25 cellular contexts compared by ENCODE assay signal in genomic region chr6:34280216-34280615, GRCh38. TPM values are rescaled to one million over a fixed set of nuclear protein-coding genes. Genes with fewer than 3 reads are reported as not detected.
DNase-seq lines count a peak whose midpoint lies in the region; ATAC-seq, FAIRE-seq and TF ChIP-seq lines count a peak whose summit lies in the region.
"Had no signal": no experiment of that assay in that cellular context is flagged by ENCODE, and none has a peak within 500 bp of the region (broad histone marks: within the 10 kb centered on the region; RNA-seq: fewer than 3 reads in every experiment).

No MANE protein-coding gene starts in this region.

- no peak overlapping the region for H3K4me3 Mint-ChIP-seq in MCF 10A (ENCODE audit: unreplicated experiment)
- no peak overlapping the region for H3K4me3 Mint-ChIP-seq in activated naive CD4-positive, alpha-beta T cell treated with anti-CD3 and anti-CD28 coated beads for 36 hours
- H3K4me3 Mint-ChIP-seq: B cell; CD14-positive monocyte; CD4-positive, alpha-beta T cell; CD8-positive, alpha-beta memory T cell; H9 had no signal

- H2AFZ ChIP-seq in mammary epithelial cell (ENCODE audit: low read depth, low read length) (no peak overlapping the region), H1 (ENCODE audit: low read length) (no peak overlapping the region)
- H2AFZ ChIP-seq: GM23248 had no signal

- POLR2A ChIA-PET in MCF 10A (lab: Yijun Ruan, JAX): interaction anchor here (0.6 to 1.6 kb wide), 2 partner anchors 11 to 73 kb away, joined by 3 to 4 read pairs; no protein-coding TSS in a partner anchor
- POLR2A ChIA-PET in H1 (lab: Charles Lee; ENCODE audit: partially characterized antibody): interaction anchor here (1.0 to 1.5 kb wide), 2 partner anchors 11 to 146 kb away, joined by 3 to 4 read pairs; partner anchors contain the start of gene RPS10

- H3K23me2 ChIP-seq in H1 (ENCODE audit: low read depth, low read length): no peaks in the 10 kb centered on the region

- no peaks in the 10 kb centered on the region for H3K27me3 Mint-ChIP-seq in MCF 10A (ENCODE audit: insufficient read depth, unreplicated experiment)
- H3K27me3 Mint-ChIP-seq in activated naive CD4-positive, alpha-beta T cell treated with anti-CD3 and anti-CD28 coated beads for 36 hours (ENCODE audit: low read depth): no peaks in the 10 kb centered on the region
- H3K27me3 Mint-ChIP-seq: B cell; CD4-positive, alpha-beta T cell; CD8-positive, alpha-beta memory T cell had no signal

- no peak overlapping the region for H3K4me3 ChIP-seq in mammary epithelial cell (replicated peaks in 1 of 3; ENCODE audit: insufficient read depth in 1 of 3, low read depth in 2 of 3, low read length in 3 of 3)
- no peak overlapping the region for H3K4me3 ChIP-seq in BLaER1 treated with 17β-estradiol and CSF1 and Interleukin-3, amounts not matched to agents 10 nM and 100 nM
- no peak overlapping the region for H3K4me3 ChIP-seq in H1 (ENCODE audit: extremely low read depth in 1 of 4, insufficient read depth in 2 of 4, low read depth in 3 of 4, low read length in 4 of 4)
- H3K4me3 ChIP-seq in psoas muscle: no peak overlapping the region
- no peak overlapping the region for H3K4me3 ChIP-seq in colonic mucosa
- H3K4me3 ChIP-seq: BLaER1, GM12878, GM23248 had no signal

- H3K4me1 ChIP-seq in mammary epithelial cell (ENCODE audit: insufficient read depth, low read length) (no peaks in the 10 kb centered on the region), H1 (replicated peaks in 1 of 4; ENCODE audit: control insufficient read depth in 3 of 4, insufficient read depth in 4 of 4, low read length in 3 of 4) (no peaks in the 10 kb centered on the region), psoas muscle (peaks cover 61% of the 10 kb centered on the region), colonic mucosa (no peaks in the 10 kb centered on the region)
- peaks cover 30 to 85% (median 66%) of the 10 kb centered on the region in 10 experiments for H3K4me1 ChIP-seq in BLaER1 treated with 17β-estradiol and CSF1 and Interleukin-3, amounts not matched to agents 10 nM and 100 nM

- H3K79me2 ChIP-seq in mammary epithelial cell (ENCODE audit: insufficient read depth, low read length) (no peaks in the 10 kb centered on the region), H1 (ENCODE audit: control insufficient read depth in 1 of 2, insufficient read depth in 2 of 2, low read length in 2 of 2) (no peaks in the 10 kb centered on the region)

- in situ Hi-C loops in mammary epithelial cell (cut with MboI; ENCODE audit: low sequenced_read_pairs in 2 of 2): no loop called here

- H4K91ac ChIP-seq in H1 (replicated peaks; ENCODE audit: insufficient read length, low read length): no peak overlapping the region

- no peak overlapping the region for H2BK120ac ChIP-seq in H1 (replicated peaks; ENCODE audit: low read depth, low read length)

- FAIRE-seq in H1 (lab: Jason Lieb, UNC): no peak
- FAIRE-seq: A204.1, D721Med, GM12878, GM19239 had no signal

- no peak overlapping the region for H2BK5ac ChIP-seq in H1 (ENCODE audit: low read depth, low read length)

- H4K5ac ChIP-seq in H1 (ENCODE audit: insufficient read length, low read depth, low read length): no peak overlapping the region

- H3K4me2 ChIP-seq in mammary epithelial cell (ENCODE audit: insufficient read depth, low read depth, low read length): no peak overlapping the region
- H3K4me2 ChIP-seq in BLaER1 treated with 17β-estradiol and CSF1 and Interleukin-3, amounts not matched to agents 10 nM and 100 nM: peak overlapping the region in 8 of 11 experiments; percentile 34 to 97 (median 66); a peak in 15 of 22 replicates
- H3K4me2 ChIP-seq in H1 (ENCODE audit: insufficient read depth in 1 of 2, low read depth in 2 of 2, low read length in 2 of 2): no peak overlapping the region
- H3K4me2 ChIP-seq: BLaER1 had no signal

- no peak overlapping the region for H3K18ac ChIP-seq in H1 (ENCODE audit: extremely low read depth, low read length)

- no peaks in the 10 kb centered on the region for H3K9me3 Mint-ChIP-seq in MCF 10A (ENCODE audit: unreplicated experiment)
- no peaks in the 10 kb centered on the region for H3K9me3 Mint-ChIP-seq in activated naive CD4-positive, alpha-beta T cell treated with anti-CD3 and anti-CD28 coated beads for 36 hours
- H3K9me3 Mint-ChIP-seq: CD14-positive monocyte; CD4-positive, alpha-beta T cell; CD8-positive, alpha-beta memory T cell; H9 had no signal

- no peaks in the 10 kb centered on the region for H3K27me3 ChIP-seq in mammary epithelial cell (ENCODE audit: insufficient read depth, low read length)
- H3K27me3 ChIP-seq in BLaER1 treated with 17β-estradiol and CSF1 and Interleukin-3, amounts not matched to agents 10 nM and 100 nM: no peaks in the 10 kb centered on the region
- H3K27me3 ChIP-seq in H1 (replicated peaks in 1 of 4; ENCODE audit: control insufficient read depth in 3 of 4, extremely low read depth in 1 of 4, insufficient read depth in 3 of 4, low read length in 3 of 4): no peaks in the 10 kb centered on the region
- no peaks in the 10 kb centered on the region for H3K27me3 ChIP-seq in psoas muscle (ENCODE audit: insufficient read depth in 3 of 3, low read length in 2 of 3)
- H3K27me3 ChIP-seq in colonic mucosa: no peaks in the 10 kb centered on the region
- H3K27me3 ChIP-seq: BLaER1 had no signal

- intact Hi-C loops in mammary epithelial cell (cut with micrococcal nuclease): no loop called here
- intact Hi-C loops in MCF 10A (cut with micrococcal nuclease): no loop called here
- intact Hi-C loops in psoas muscle (cut with DNase I): no loop called here
- intact Hi-C loops in activated naive CD4-positive, alpha-beta T cell treated with anti-CD3 and anti-CD28 coated beads for 36 hours (cut with micrococcal nuclease): no loop called here
- intact Hi-C loops in colonic mucosa (cut with DNase I): no loop called here

- dilution Hi-C loops in mammary epithelial cell (cut with HindIII; ENCODE audit: low sequenced_read_pairs): no loop called here

- H3K9me3 ChIP-seq in mammary epithelial cell (replicated peaks; ENCODE audit: insufficient read depth, low read length): no peaks in the 10 kb centered on the region
- peaks cover 0 to 4% (median 0%) of the 10 kb centered on the region in 11 experiments; a peak in 1 of 22 replicates for H3K9me3 ChIP-seq in BLaER1 treated with 17β-estradiol and CSF1 and Interleukin-3, amounts not matched to agents 10 nM and 100 nM (replicated peaks in 1 of 11)
- no peaks in the 10 kb centered on the region for H3K9me3 ChIP-seq in H1 (ENCODE audit: insufficient read depth in 2 of 2, low read depth in 1 of 2, low read length in 1 of 2)
- H3K9me3 ChIP-seq in psoas muscle: no peaks in the 10 kb centered on the region
- no peaks in the 10 kb centered on the region for H3K9me3 ChIP-seq in colonic mucosa
- H3K9me3 ChIP-seq: BLaER1 had no signal

- H3K36me3 ChIP-seq in mammary epithelial cell (ENCODE audit: insufficient read depth, low read length): peaks cover 6% of the 10 kb centered on the region
- peaks cover 33 to 65% (median 55%) of the 10 kb centered on the region in 11 experiments for H3K36me3 ChIP-seq in BLaER1 treated with 17β-estradiol and CSF1 and Interleukin-3, amounts not matched to agents 10 nM and 100 nM
- 0 out of 8 replicates have a peak, but pooled peaks cover 0 to 4% (median 0%) of the 10 kb centered on the region in 4 experiments for H3K36me3 ChIP-seq in H1 (ENCODE audit: control insufficient read depth in 2 of 4, insufficient read depth in 4 of 4, low read length in 3 of 4)
- H3K36me3 ChIP-seq in psoas muscle (ENCODE audit: insufficient read depth in 1 of 2, low read depth in 1 of 2): peaks cover 0 to 16% of the 10 kb centered on the region in 2 donors
- H3K36me3 ChIP-seq in colonic mucosa: no peaks in the 10 kb centered on the region

- H2BK20ac ChIP-seq in H1 (ENCODE audit: low read length): no peak overlapping the region

- no peak overlapping the region for H3K4ac ChIP-seq in H1 (replicated peaks; ENCODE audit: insufficient read length, low read depth, low read length)

- no peak for ATAC-seq in psoas muscle
- ATAC-seq: GM12878, HCT116 had no signal

- H2BK12ac ChIP-seq in H1 (ENCODE audit: low read depth, low read length): no peak overlapping the region

- TF ChIP-seq POLR2A in H1 (IDR thresholded peaks at IDR 0.05; ENCODE audit: control extremely low read depth in 1 of 2, low read depth in 2 of 2, low read length in 2 of 2): no peak

- TSS peak; percentile 1 for BruUV-seq in mammary epithelial cell (replicated peaks; lab: Mats Ljungman, UMichigan)
- BruUV-seq in MCF 10A (replicated peaks; lab: Mats Ljungman, UMichigan): no TSS peak

- H3K14ac ChIP-seq in H1 (ENCODE audit: insufficient read length): no peak overlapping the region

- no peaks in the 10 kb centered on the region for H4K20me1 ChIP-seq in mammary epithelial cell (ENCODE audit: insufficient read depth, low read length)
- no peaks in the 10 kb centered on the region for H4K20me1 ChIP-seq in BLaER1 treated with 17β-estradiol and CSF1 and Interleukin-3, amounts not matched to agents 10 nM and 100 nM
- no peaks in the 10 kb centered on the region for H4K20me1 ChIP-seq in H1 (replicated peaks in 1 of 2; ENCODE audit: control insufficient read depth in 1 of 2, insufficient read depth in 2 of 2, low read length in 2 of 2)
- H4K20me1 ChIP-seq: BLaER1 had no signal

- no peak overlapping the region for H2AK5ac ChIP-seq in H1 (ENCODE audit: low read depth, low read length)

- H3K27ac ChIP-seq in mammary epithelial cell (ENCODE audit: insufficient read depth, low read depth, low read length): no peak overlapping the region
- H3K27ac ChIP-seq in BLaER1 treated with 17β-estradiol and CSF1 and Interleukin-3, amounts not matched to agents 10 nM and 100 nM: peak overlapping the region in 8 of 11 experiments; percentile 6 to 96 (median 52); a peak in 12 of 22 replicates
- H3K27ac ChIP-seq in H1 (ENCODE audit: low read depth, low read length): no peak overlapping the region
- H3K27ac ChIP-seq in psoas muscle: peak overlapping the region; percentile 83
- H3K27ac ChIP-seq in colonic mucosa: no peak overlapping the region
- H3K27ac ChIP-seq: 22Rv1, BLaER1, GM23248 had no signal

- no peak overlapping the region for H3K56ac ChIP-seq in H1 (replicated peaks; ENCODE audit: insufficient read length, low read depth, low read length)

- 100% methylated on average over 4 of the region's 4 CpGs for WGBS in mammary epithelial cell (ENCODE audit: low coverage, missing lambda C conversion rate)
- WGBS in H1 (ENCODE audit: extremely low coverage in 1 of 2, insufficient coverage in 1 of 2, insufficient read length in 1 of 2, insufficient replicate concordance in 2 of 2, low coverage in 1 of 2, low lambda C conversion rate in 2 of 2, missing lambda C conversion rate in 1 of 2), 2 experiments: 92% methylated on average over 4 of the region's 4 CpGs; no CpG with 5 or more reads in 1 of the 2 experiments
- WGBS in psoas muscle, 3 donors: 85 to 90% (median 88%) methylated on average over 4 of the region's 4 CpGs

- CTCF ChIA-PET in mammary epithelial cell (lab: Charles Lee; ENCODE audit: low non-redundant PET): no interaction called here
- CTCF ChIA-PET in MCF 10A (lab: Yijun Ruan, JAX): no interaction called here
- CTCF ChIA-PET in H1 (lab: Charles Lee; ENCODE audit: partially characterized antibody): interaction anchor here (0.7 to 1.8 kb wide), 5 partner anchors 8 to 58 kb away, joined by 3 to 5 read pairs (median 3); no protein-coding TSS in a partner anchor
- CTCF ChIA-PET in activated naive CD4-positive, alpha-beta T cell treated with anti-CD3 and anti-CD28 coated beads for 36 hours (lab: Charles Lee): interaction anchor here (0.6 to 0.9 kb wide), 2 partner anchors 84 to 116 kb away, joined by 3 to 4 read pairs; no protein-coding TSS in a partner anchor

- H3K4me1 Mint-ChIP-seq in MCF 10A (ENCODE audit: insufficient read depth, unreplicated experiment): peaks cover 5% of the 10 kb centered on the region
- H3K4me1 Mint-ChIP-seq in activated naive CD4-positive, alpha-beta T cell treated with anti-CD3 and anti-CD28 coated beads for 36 hours (ENCODE audit: low read depth): peaks cover 6% of the 10 kb centered on the region

- H3K36me3 Mint-ChIP-seq in MCF 10A (ENCODE audit: insufficient read depth, unreplicated experiment): peaks cover 33% of the 10 kb centered on the region
- H3K36me3 Mint-ChIP-seq in activated naive CD4-positive, alpha-beta T cell treated with anti-CD3 and anti-CD28 coated beads for 36 hours (ENCODE audit: low read depth): peaks cover 10% of the 10 kb centered on the region

- TF ChIP-seq CTCF in mammary epithelial cell (conservative IDR thresholded peaks at IDR 0.05 in 1 of 2, IDR thresholded peaks at IDR 0.05 in 1 of 2; ENCODE audit: extremely low read depth in 1 of 2, insufficient read depth in 1 of 2, low read depth in 1 of 2, low read length in 2 of 2) (no peak), MCF 10A (IDR thresholded peaks at IDR 0.05; ENCODE audit: unreplicated experiment) (no peak), H1 (IDR thresholded peaks at IDR 0.05; ENCODE audit: control extremely low read depth in 1 of 3, insufficient read depth in 1 of 3, low read depth in 1 of 3, low read length in 3 of 3) (no peak), psoas muscle (IDR thresholded peaks at IDR 0.05) (no peak), colonic mucosa (IDR thresholded peaks at IDR 0.05) (no peak)

- no peak overlapping the region for H3K27ac Mint-ChIP-seq in MCF 10A (ENCODE audit: low read depth, unreplicated experiment)
- no peak overlapping the region for H3K27ac Mint-ChIP-seq in activated naive CD4-positive, alpha-beta T cell treated with anti-CD3 and anti-CD28 coated beads for 36 hours
- H3K27ac Mint-ChIP-seq: B cell; CD4-positive, alpha-beta T cell had no signal

- TF ChIP-seq EP300 in H1 (IDR thresholded peaks at IDR 0.05; ENCODE audit: borderline replicate concordance in 1 of 2, low read depth in 2 of 2, low read length in 2 of 2): no peak

- no peaks in the 10 kb centered on the region for H3K79me1 ChIP-seq in H1 (ENCODE audit: low read depth, low read length)

- no peak overlapping the region for H4K8ac ChIP-seq in H1 (ENCODE audit: extremely low read depth, insufficient read depth, low read length)

- H3K9ac ChIP-seq in mammary epithelial cell (ENCODE audit: insufficient read depth, low read length): no peak overlapping the region
- H3K9ac ChIP-seq in BLaER1 treated with 17β-estradiol and CSF1 and Interleukin-3, amounts not matched to agents 10 nM and 100 nM: no peak overlapping the region
- H3K9ac ChIP-seq in H1 (replicated peaks in 1 of 4; ENCODE audit: extremely low read depth in 1 of 4, low read depth in 3 of 4, low read length in 3 of 4): no peak overlapping the region
- H3K9ac ChIP-seq in colonic mucosa (ENCODE audit: low read depth in 2 of 2, low read length in 2 of 2): no peak overlapping the region
- H3K9ac ChIP-seq: BLaER1, GM23248 had no signal

- TF ChIP-seq RAD21 in H1 (IDR thresholded peaks at IDR 0.05 in 1 of 2, conservative IDR thresholded peaks at IDR 0.05 in 1 of 2; ENCODE audit: low read depth in 2 of 2, low read length in 2 of 2): no peak

- no peak for DNase-seq in mammary epithelial cell
- no peak for DNase-seq in MCF 10A (ENCODE audit: unreplicated experiment)
- DNase-seq in H1 (ENCODE audit: low read depth in 1 of 2, low spot score in 2 of 2): no peak
- no peak for DNase-seq in psoas muscle
- DNase-seq in stimulated activated CD4-positive, alpha-beta T cell treated with anti-CD3 and anti-CD28 coated beads, Interleukin-4, amount 100 ng/mL, for 1 hour: no peak
- no peak for DNase-seq in activated naive CD4-positive, alpha-beta T cell treated with anti-CD3 and anti-CD28 coated beads for 36 hours
- DNase-seq in colonic mucosa: no peak
- DNase-seq: CD4-positive, alpha-beta T cell; CD8-positive, alpha-beta memory T cell; DMS 273 treated with DMSO at 0.1 percent for 48 hours; DMS79; EL; GDM1; GM23248; H9 had no signal

- H3K23ac ChIP-seq in H1 (ENCODE audit: insufficient read length): no peak overlapping the region

- H2BK15ac ChIP-seq in H1 (ENCODE audit: low read length): no peak overlapping the region

RNA-seq across cellular contexts. Expression of gene SMIM29, which starts 31.4 kb away (rescaled TPM):
- total RNA-seq in mammary epithelial cell (10 to 100 TPM; 20.3 to 40.6 TPM), MCF 10A (2022) (12.0 and 25.7 TPM in 2 replicates), psoas muscle (10 to 100 TPM; 14.4 to 59.4 (median 31.5) TPM), colonic mucosa (10 to 100 TPM in 1 of 2 donors, 1 to 10 TPM in 1; 8.6 to 12.8 TPM)
- polyA plus RNA-seq in mammary epithelial cell (48.6 TPM), H1 (2011; rRNA removed) (22.4 and 34.7 TPM in 2 replicates), psoas muscle (100 to 1,000 TPM in 1 of 3 donors, 10 to 100 TPM in 2; 24.6 to 100 (median 44.1) TPM)
- polyA minus RNA-seq in mammary epithelial cell: 29.8 TPM
- 7.0 and 7.5 TPM in 2 replicates for total RNA-seq in H1 (2021; fragmentation: NEBNext Ultra II Directional; extraction: Animal tissue kit (Norgen Biotek cat#: 25700))
- polyA plus RNA-seq in H1 (2011; cell fraction: cytosol; rRNA removed): 15.6 TPM
- 15.2 TPM for polyA plus RNA-seq in H1 (2011; cell fraction: nucleus; rRNA removed)
- polyA plus RNA-seq in H1 (2012, experiment 1 of 2): 6.4 to 10.4 TPM (median 8.7 TPM) in 4 replicates
- polyA plus RNA-seq in H1 (2012, experiment 2 of 2): 8.8 TPM
- polyA plus RNA-seq in H1 (2013, experiment 1 of 2): 6.6 TPM
- polyA plus RNA-seq in H1 (2013, experiment 2 of 2): 6.5 TPM
- polyA minus RNA-seq in H1 (2011; rRNA and poly(A)+ RNA removed): 3.6 and 6.5 TPM in 2 replicates
- polyA minus RNA-seq in H1 (2011; cell fraction: cytosol; rRNA and poly(A)+ RNA removed): 6.1 TPM
- 11.5 TPM for polyA minus RNA-seq in H1 (2011; cell fraction: nucleus; rRNA and poly(A)+ RNA removed)
- total RNA-seq in activated naive CD4-positive, alpha-beta T cell treated with anti-CD3 and anti-CD28 coated beads for 36 hours: 10 to 100 TPM; 11.7 to 13.8 TPM

RNA-seq across cellular contexts. Expression of gene HMGA1, which starts 43.5 kb away (rescaled TPM):
- total RNA-seq in mammary epithelial cell (100 to 1,000 TPM in 1 of 2 donors, 10 to 100 TPM in 1; 21.2 to 314 TPM), MCF 10A (2022) (154 and 202 TPM in 2 replicates), psoas muscle (100 to 1,000 TPM in 3 of 4 donors, 10 to 100 TPM in 1; 83.5 to 151 (median 128) TPM), colonic mucosa (100 to 1,000 TPM; 184 to 536 TPM)
- polyA plus RNA-seq in mammary epithelial cell (151 TPM), H1 (2011; rRNA removed) (1,557 and 2,732 TPM in 2 replicates), psoas muscle (100 to 1,000 TPM; 111 to 389 (median 205) TPM)
- polyA minus RNA-seq in mammary epithelial cell: 338 TPM
- total RNA-seq in H1 (2021; fragmentation: NEBNext Ultra II Directional; extraction: Animal tissue kit (Norgen Biotek cat#: 25700)): 2,636 and 2,728 TPM in 2 replicates
- polyA plus RNA-seq in H1 (2011; cell fraction: cytosol; rRNA removed): 964 TPM
- 1,246 TPM for polyA plus RNA-seq in H1 (2011; cell fraction: nucleus; rRNA removed)
- 1,617 to 2,329 TPM (median 2,130 TPM) in 4 replicates for polyA plus RNA-seq in H1 (2012, experiment 1 of 2)
- 2,251 TPM for polyA plus RNA-seq in H1 (2012, experiment 2 of 2)
- 2,575 TPM for polyA plus RNA-seq in H1 (2013, experiment 1 of 2)
- 2,634 TPM for polyA plus RNA-seq in H1 (2013, experiment 2 of 2)
- polyA minus RNA-seq in H1 (2011; rRNA and poly(A)+ RNA removed): 338 and 485 TPM in 2 replicates
- 832 TPM for polyA minus RNA-seq in H1 (2011; cell fraction: cytosol; rRNA and poly(A)+ RNA removed)
- 540 TPM for polyA minus RNA-seq in H1 (2011; cell fraction: nucleus; rRNA and poly(A)+ RNA removed)
- total RNA-seq in activated naive CD4-positive, alpha-beta T cell treated with anti-CD3 and anti-CD28 coated beads for 36 hours: 100 to 1,000 TPM; 705 to 712 TPM

Comparison
In these comparisons a context has a peak if more than half of its experiments do, and no peak if none do; other contexts are left out.
1. H3K27ac ChIP-seq: peak in BLaER1 treated with 17β-estradiol and CSF1 and Interleukin-3, amounts not matched to agents 10 nM and 100 nM (8 of 11) and psoas muscle (single experiment); none in mammary epithelial cell (single experiment), H1 (single experiment) and colonic mucosa (single experiment).
2. H3K4me2 ChIP-seq: peak in BLaER1 treated with 17β-estradiol and CSF1 and Interleukin-3, amounts not matched to agents 10 nM and 100 nM (8 of 11); none in mammary epithelial cell (single experiment) and H1 (0 of 2).
3. CTCF ChIA-PET loops: an anchor here in H1 (0.7 to 1.8 kb wide) and activated naive CD4-positive, alpha-beta T cell treated with anti-CD3 and anti-CD28 coated beads for 36 hours (0.6 to 0.9 kb wide); none called in mammary epithelial cell and MCF 10A.